ENCODE assay signal across 1 cellular context in genomic region chr3:179562467-179563297, GRCh38.
TF ChIP-seq lines count a peak whose summit lies in the region.

Gene ACTL6A, plus strand, starts transcription at chr3:179562926. Its CDS starts 167 bp downstream, at chr3:179563093.

TF ChIP-seq in H1, 55 proteins besides CTCF, POLR2A, EP300 and RAD21 (continued from another document):
- TF ChIP-seq KDM5A (IDR thresholded peaks at IDR 0.05; ENCODE audit: low read length) (no peak), CHD2 (IDR thresholded peaks at IDR 0.05; ENCODE audit: low read length) (peak; percentile 91), EZH2 (IDR thresholded peaks at IDR 0.05; ENCODE audit: low read depth, low read length, severe bottlenecking) (no peak), MAX (IDR thresholded peaks at IDR 0.05) (peak; percentile 52), RNF2 (IDR thresholded peaks at IDR 0.05; ENCODE audit: borderline replicate concordance, low read depth, low read length, missing control alignments, poor library complexity, severe bottlenecking) (no peak), TAF7 (optimal IDR thresholded peaks at IDR 0.05; ENCODE audit: borderline replicate concordance, low read depth, low read length) (peak; percentile 36), CBX8 (IDR thresholded peaks at IDR 0.05; ENCODE audit: borderline replicate concordance, low read depth, low read length) (no peak), POU5F1 (IDR thresholded peaks at IDR 0.05; ENCODE audit: low read depth, low read length) (no peak), PHF8 (conservative IDR thresholded peaks at IDR 0.05; ENCODE audit: low read depth, low read length) (peak; percentile 100), CHD1 (IDR thresholded peaks at IDR 0.05; ENCODE audit: low read depth, low read length) (no peak), TAF1 (IDR thresholded peaks at IDR 0.05; ENCODE audit: low read depth, low read length) (peak; percentile 93), TCF12 (IDR thresholded peaks at IDR 0.05; ENCODE audit: low read depth, low read length) (no peak), JUN (IDR thresholded peaks at IDR 0.05; ENCODE audit: low read depth, low read length) (no peak), RXRA (IDR thresholded peaks at IDR 0.05; ENCODE audit: insufficient read depth, low read depth, low read length) (no peak), SRF (IDR thresholded peaks at IDR 0.05; ENCODE audit: low read depth, low read length) (no peak), POLR2AphosphoS5 (IDR thresholded peaks at IDR 0.05; ENCODE audit: low read depth, low read length) (peak; percentile 95)
TF ChIP-seq in H1: peak in this region for 14.
